ENCODE assay signal across 8 cellular contexts in genomic region chr17:17682293-17682736, GRCh38. TPM values are rescaled to one million over a fixed set of nuclear protein-coding genes. Genes with fewer than 3 reads are reported as not detected.
DNase-seq lines count a peak whose midpoint lies in the region; ATAC-seq, FAIRE-seq and TF ChIP-seq lines count a peak whose summit lies in the region.

No MANE protein-coding gene starts in this region.

- H3K27me3 ChIP-seq in PC-3 (ENCODE audit: low read length), result no peaks in the 10 kb centered on the region
- no peaks in the 10 kb centered on the region for H3K27me3 ChIP-seq in pancreas

- peaks cover 57% of the 10 kb centered on the region for H3K79me2 ChIP-seq in PC-3 (ENCODE audit: low read length)

- CTCF ChIA-PET in HEK293T (lab: Yijun Ruan, JAX), result interaction anchor here (0.5 to 1.4 kb wide), 5 partner anchors 10 to 239 kb away, joined by 3 to 4 read pairs (median 3); no protein-coding TSS in a partner anchor
- CTCF ChIA-PET in PC-3 (lab: Charles Lee), result interaction anchor here (0.7 kb wide), 1 partner anchor 18 kb away, joined by 3 read pairs; no protein-coding TSS in a partner anchor
- CTCF ChIA-PET in activated naive CD4-positive, alpha-beta T cell treated with anti-CD3 and anti-CD28 coated beads for 36 hours (lab: Charles Lee), result interaction anchor here (0.8 to 2.3 kb wide), 8 partner anchors 8 to 356 kb away, joined by 3 to 9 read pairs (median 3); no protein-coding TSS in a partner anchor

- H3K27me3 Mint-ChIP-seq in activated naive CD4-positive, alpha-beta T cell treated with anti-CD3 and anti-CD28 coated beads for 36 hours (ENCODE audit: low read depth), result no peaks in the 10 kb centered on the region

- no peak for TF ChIP-seq CTCF in GM12865 (IDR thresholded peaks at IDR 0.05; ENCODE audit: insufficient read depth, low read depth, low read length, missing control alignments)
- no peak for TF ChIP-seq CTCF in PC-3 (conservative IDR thresholded peaks at IDR 0.05; ENCODE audit: low read depth, low read length)
- TF ChIP-seq CTCF in pancreas (IDR thresholded peaks at IDR 0.05), result no peak

- H3K9me3 ChIP-seq in PC-3 (ENCODE audit: low read length) (no peaks in the 10 kb centered on the region), pancreas (no peaks in the 10 kb centered on the region)

- H3K27ac ChIP-seq in PC-3 (ENCODE audit: low read length) (peak overlapping the region; percentile 68), pancreas (peak overlapping the region; percentile 87 to 95 (median 88))

- peaks cover 24% of the 10 kb centered on the region for H3K4me1 Mint-ChIP-seq in activated naive CD4-positive, alpha-beta T cell treated with anti-CD3 and anti-CD28 coated beads for 36 hours (ENCODE audit: low read depth)

- peak overlapping the region; percentile 90 for H3K27ac Mint-ChIP-seq in activated naive CD4-positive, alpha-beta T cell treated with anti-CD3 and anti-CD28 coated beads for 36 hours

- ATAC-seq in PC-3 (peak; percentile 18), pancreas (peak; percentile 41 to 61 (median 54))

- no TSS peak for BruUV-seq in PC-3 (replicated peaks; lab: Mats Ljungman, UMichigan)

- no peaks in the 10 kb centered on the region for H3K36me3 Mint-ChIP-seq in activated naive CD4-positive, alpha-beta T cell treated with anti-CD3 and anti-CD28 coated beads for 36 hours (ENCODE audit: low read depth)

- H3K4me1 ChIP-seq in PC-3 (ENCODE audit: insufficient read depth, low read length), result peaks cover 45% of the 10 kb centered on the region
- peaks cover 6 to 33% (median 10%) of the 10 kb centered on the region in 3 donors for H3K4me1 ChIP-seq in pancreas

- POLR2A ChIA-PET in HEK293T (lab: Yijun Ruan, JAX) (interaction anchor here (0.6 to 3.3 kb wide), 12 partner anchors 8 to 592 kb away, joined by 3 to 25 read pairs (median 4); partner anchors contain the start of gene SREBF1), PC-3 (lab: Charles Lee; ENCODE audit: unreplicated experiment) (interaction anchor here (0.6 to 0.7 kb wide), 2 partner anchors 56 to 154 kb away, joined by 6 to 10 read pairs; no protein-coding TSS in a partner anchor)

- no peak for FAIRE-seq in pancreas (lab: Jason Lieb, UNC)

- DNase-seq in GM12865 (ENCODE audit: low read depth) (peak; percentile 82), HEK293T (ENCODE audit: extremely low spot score) (no peak), PC-3 (peak; percentile 30), head of caudate nucleus (peak in 26 of 42 donors; percentile 41 to 80 (median 55)), pancreas (peak; percentile 45 to 85 (median 58)), kidney glomerular epithelial cell (lab: John Stamatoyannopoulos, UW) (no peak), HuH-7 (ENCODE audit: low spot score) (no peak)
- DNase-seq in activated naive CD4-positive, alpha-beta T cell treated with anti-CD3 and anti-CD28 coated beads for 36 hours, result peak; percentile 60

- no peaks in the 10 kb centered on the region for H3K9me2 ChIP-seq in PC-3 (replicated peaks; ENCODE audit: low read length)

- intact Hi-C loops in PC-3 (cut with micrococcal nuclease), result loop anchor here (5.0 kb wide), 1 partner anchor 180 kb away; no protein-coding TSS in a partner anchor
- intact Hi-C loops in activated naive CD4-positive, alpha-beta T cell treated with anti-CD3 and anti-CD28 coated beads for 36 hours (cut with micrococcal nuclease), result loop anchor here (1.0 to 5.0 kb wide), 7 partner anchors 42 to 405 kb away; partner anchors contain the start of gene DRG2
- intact Hi-C loops in head of caudate nucleus (cut with DNase I), result loop anchor here (5.0 to 10.0 kb wide), 3 partner anchors 40 to 175 kb away; no protein-coding TSS in a partner anchor
- intact Hi-C loops in pancreas (cut with DNase I), result loop anchor here in 1 of 3 donors (10.0 kb wide), 1 partner anchor 362 kb away; no protein-coding TSS in a partner anchor

- peak overlapping the region; percentile 88 for H3K4me3 Mint-ChIP-seq in activated naive CD4-positive, alpha-beta T cell treated with anti-CD3 and anti-CD28 coated beads for 36 hours

- peak overlapping the region; percentile 69 for H2AFZ ChIP-seq in PC-3 (ENCODE audit: low read length)

- no peaks in the 10 kb centered on the region for H3F3A ChIP-seq in PC-3 (ENCODE audit: low read length, unreplicated experiment)

- H3K4me3 ChIP-seq in GM12865 (ENCODE audit: low read depth, low read length), result peak overlapping the region; percentile 79
- H3K4me3 ChIP-seq in PC-3 (ENCODE audit: low read length), result peak overlapping the region; percentile 90
- peak overlapping the region; percentile 57 to 83 (median 68) for H3K4me3 ChIP-seq in pancreas

- peak overlapping the region; percentile 95 for H3K9ac ChIP-seq in PC-3 (ENCODE audit: low read length)

- WGBS in pancreas, 2 donors, result 0% methylated on average over 42 to 49 of the region's 49 CpGs

- H3K36me3 ChIP-seq in PC-3 (ENCODE audit: low read depth, low read length), result no peaks in the 10 kb centered on the region
- H3K36me3 ChIP-seq in pancreas, result no peaks in the 10 kb centered on the region

- H4K20me1 ChIP-seq in PC-3 (ENCODE audit: low read length), result no peaks in the 10 kb centered on the region

- no peaks in the 10 kb centered on the region for H3K9me3 Mint-ChIP-seq in activated naive CD4-positive, alpha-beta T cell treated with anti-CD3 and anti-CD28 coated beads for 36 hours

- H3K4me2 ChIP-seq in PC-3 (ENCODE audit: low read length), result peak overlapping the region; percentile 86

TF ChIP-seq in HEK293T, 16 proteins besides CTCF, POLR2A, EP300 and RAD21:
- TF ChIP-seq FOXK2 (IDR thresholded peaks at IDR 0.05) (no peak), LEF1 (IDR thresholded peaks at IDR 0.05; ENCODE audit: borderline replicate concordance) (0 out of 2 replicates have a peak, but pooled peaks have one; percentile 44)

RNA-seq across cellular contexts. Expression of gene RAI1, which starts 1.1 kb away (rescaled TPM):
- total RNA-seq in PC-3 (2014; rRNA removed) (33.0 and 64.2 TPM in 2 replicates), pancreas (10 to 100 TPM; 12.1 to 21.6 (median 13.5) TPM)
- total RNA-seq in activated naive CD4-positive, alpha-beta T cell treated with anti-CD3 and anti-CD28 coated beads for 36 hours, result 10 to 100 TPM in 1 of 2 experiments, 1 to 10 TPM in 1; 9.2 to 12.0 TPM
- 10 to 100 TPM; 21.1 to 23.9 TPM for polyA plus RNA-seq in pancreas

Comparison
In these comparisons a context has a peak if more than half of its experiments do, and no peak if none do; other contexts are left out.
1. DNase-seq: peak in GM12865 (single experiment), PC-3 (single experiment), activated naive CD4-positive, alpha-beta T cell treated with anti-CD3 and anti-CD28 coated beads for 36 hours (single experiment), head of caudate nucleus (26 of 42) and pancreas (6 of 6); none in HEK293T (single experiment), kidney glomerular epithelial cell (single experiment) and HuH-7 (single experiment).
2. Peak in every context shown above with its lines, with median percentiles within 50 percentile points of each other: H3K4me3 ChIP-seq.